Comparison of ENCODE assay signal across 8 cellular contexts in genomic region chr15:41559489-41560177, GRCh38.
DNase-seq lines count a peak whose midpoint lies in the region; ATAC-seq and TF ChIP-seq lines count a peak whose summit lies in the region.

No MANE protein-coding gene starts in this region.

- DNase-seq in GM06990 (ENCODE audit: extremely low read depth, insufficient read length): no peak
- no peak for DNase-seq in NAMALWA (ENCODE audit: low spot score)

- peak overlapping the region; percentile 91 for H3K4me2 ChIP-seq in OCI-LY1 (ENCODE audit: low read length)

- H3K36me3 ChIP-seq in GM06990 (ENCODE audit: control insufficient read depth, insufficient read depth, low read length) (no peaks in the 10 kb centered on the region), OCI-LY1 (ENCODE audit: insufficient read depth, low read length) (no peaks in the 10 kb centered on the region), duodenal mucosa (ENCODE audit: control insufficient read depth in 1 of 2, insufficient read depth in 2 of 2, low read length in 2 of 2) (peaks cover 0 to 3% of the 10 kb centered on the region in 2 donors), muscle layer of colon (ENCODE audit: insufficient read depth, low read length) (no peaks in the 10 kb centered on the region)

- H3K79me2 ChIP-seq in OCI-LY1 (ENCODE audit: insufficient read depth, low read length): no peaks in the 10 kb centered on the region

- H3K4me1 ChIP-seq in OCI-LY1 (ENCODE audit: insufficient read depth, low read length, severe bottlenecking) (peaks cover 27% of the 10 kb centered on the region), duodenal mucosa (ENCODE audit: control insufficient read depth in 1 of 2, insufficient read depth in 2 of 2, low read length in 2 of 2) (peaks cover 22 to 23% of the 10 kb centered on the region in 2 donors), muscle layer of colon (ENCODE audit: insufficient read depth, low read length) (peaks cover 6% of the 10 kb centered on the region)

- H3F3A ChIP-seq in OCI-LY1 (ENCODE audit: insufficient read depth, low read length): no peaks in the 10 kb centered on the region

- H2AFZ ChIP-seq in OCI-LY1 (ENCODE audit: low read length): no peak overlapping the region

- H3K27me3 ChIP-seq in GM06990 (replicated peaks; ENCODE audit: control insufficient read depth, insufficient read depth, low read length): peaks cover 4% of the 10 kb centered on the region
- H3K27me3 ChIP-seq in OCI-LY1 (ENCODE audit: insufficient read depth, low read length): peaks cover 12% of the 10 kb centered on the region; the same call in 1 of the 2 replicates
- H3K27me3 ChIP-seq in duodenal mucosa (ENCODE audit: control insufficient read depth in 1 of 2, insufficient read depth in 2 of 2, low read length in 2 of 2): peaks cover 2 to 4% of the 10 kb centered on the region in 2 donors
- H3K27me3 ChIP-seq in muscle layer of colon (ENCODE audit: control insufficient read depth in 1 of 2, insufficient read depth in 2 of 2, low read length in 2 of 2): no peaks in the 10 kb centered on the region

- no peak overlapping the region for H3K27ac ChIP-seq in OCI-LY1 (ENCODE audit: low read depth, low read length, poor library complexity, severe bottlenecking)
- no peak overlapping the region for H3K27ac ChIP-seq in duodenal mucosa (ENCODE audit: low read depth, low read length)
- no peak overlapping the region for H3K27ac ChIP-seq in muscle layer of colon (ENCODE audit: low read depth, low read length)

- H3K9me2 ChIP-seq in OCI-LY1 (ENCODE audit: low read depth, low read length): no peaks in the 10 kb centered on the region

- no peaks in the 10 kb centered on the region for H4K20me1 ChIP-seq in OCI-LY1 (ENCODE audit: insufficient read depth, low read length)

- H3K9ac ChIP-seq in OCI-LY1 (ENCODE audit: low read length): peak overlapping the region; percentile 39; the same call in 1 of the 2 replicates
- peak overlapping the region; percentile 48 to 49 for H3K9ac ChIP-seq in duodenal mucosa (ENCODE audit: low read depth in 1 of 2, low read length in 2 of 2)
- peak overlapping the region; percentile 44 for H3K9ac ChIP-seq in muscle layer of colon (ENCODE audit: low read length)

- ATAC-seq in HG03342 (IDR thresholded peaks at IDR 0.05; ENCODE audit: unreplicated experiment) (no peak), HG03521 (IDR thresholded peaks at IDR 0.05; ENCODE audit: unreplicated experiment) (no peak), HG03139 (IDR thresholded peaks at IDR 0.05; ENCODE audit: unreplicated experiment) (no peak)

- H3K9me3 ChIP-seq in OCI-LY1 (ENCODE audit: low read length) (no peaks in the 10 kb centered on the region), duodenal mucosa (ENCODE audit: control insufficient read depth in 1 of 2, low read length in 2 of 2) (no peaks in the 10 kb centered on the region), muscle layer of colon (ENCODE audit: low read length) (no peaks in the 10 kb centered on the region)

- H3K4me3 ChIP-seq in GM06990 (replicated peaks; ENCODE audit: low read depth, low read length) (peak overlapping the region; percentile 47; the same call in 1 of the 2 replicates), OCI-LY1 (ENCODE audit: low read depth, low read length, poor library complexity, severe bottlenecking) (peak overlapping the region; percentile 63), duodenal mucosa (ENCODE audit: low read depth in 1 of 2, low read length in 2 of 2) (peak overlapping the region; percentile 57 to 59), muscle layer of colon (ENCODE audit: low read depth in 1 of 2, low read length in 2 of 2) (peak overlapping the region; percentile 43 to 58)

- TF ChIP-seq CTCF in GM06990 (IDR thresholded peaks at IDR 0.05; ENCODE audit: insufficient read depth, low read length, poor library complexity, severe bottlenecking) (no peak), OCI-LY1 (IDR thresholded peaks at IDR 0.05; ENCODE audit: low read length) (no peak)
